Comparison of ENCODE assay signal across 1 cellular context in genomic region chr1:221522440-221523050, GRCh38.
TF ChIP-seq lines count a peak whose summit lies in the region.

No MANE protein-coding gene starts in this region.

TF ChIP-seq in IMR-90, 13 proteins besides CTCF, POLR2A, EP300 and RAD21 (continued from another document):
- TF ChIP-seq USF2 (IDR thresholded peaks at IDR 0.05; ENCODE audit: low read depth, low read length) (no peak), MAZ (IDR thresholded peaks at IDR 0.05; ENCODE audit: borderline replicate concordance, low read depth, low read length) (no peak), MAFK (IDR thresholded peaks at IDR 0.05; ENCODE audit: low read depth, low read length) (no peak), CHD1 (IDR thresholded peaks at IDR 0.05; ENCODE audit: low read depth, low read length) (no peak)
